19 cellular contexts compared by ENCODE assay signal in genomic region chr3:15470804-15471203, GRCh38. TPM values are rescaled to one million over a fixed set of nuclear protein-coding genes. Genes with fewer than 3 reads are reported as not detected.
"Had no signal": no experiment of that assay in that cellular context is flagged by ENCODE, and none has a peak within 500 bp of the region (broad histone marks: within the 10 kb centered on the region; RNA-seq: fewer than 3 reads in every experiment).

No MANE protein-coding gene starts in this region.

- ATAC-seq: Panc1 had no signal

- DNase-seq: IMR-90, KG1, MM.1S, NCI-H1092 treated with DMSO at 0.1 percent for 48 hours, NCI-H1436, NCI-H187, NCI-H2029, NCI-H2081 treated with DMSO at 0.1 percent for 48 hours, NCI-H2171, NCI-H226, NCI-H446, NCI-H510A, NCI-H524 treated with DMSO at 0.1 percent for 48 hours, NCI-H69, NCI-H774, SHP77, SK-N-SH had no signal

RNA-seq across cellular contexts. Expression of gene COLQ, which starts 50.7 kb away (rescaled TPM):
- total RNA-seq: HT1080 had no signal
